Comparison of ENCODE assay signal across 8 cellular contexts in genomic region chr13:100392709-100393630, GRCh38.
DNase-seq lines count a peak whose midpoint lies in the region; ATAC-seq, FAIRE-seq and TF ChIP-seq lines count a peak whose summit lies in the region.

No MANE protein-coding gene starts in this region.

- peaks cover 8% of the 10 kb centered on the region for H3K4me1 ChIP-seq in muscle layer of colon (ENCODE audit: insufficient read depth, low read length)

- H3K27ac Mint-ChIP-seq in activated CD4-positive, alpha-beta T cell treated with anti-CD3 and anti-CD28 coated beads for 36 hours, result peak overlapping the region; percentile 59
- H3K27ac Mint-ChIP-seq in effector memory CD8-positive, alpha-beta T cell, result peak overlapping the region in 1 of 2 donors; percentile 39
- H3K27ac Mint-ChIP-seq in stimulated activated effector memory CD8-positive, alpha-beta T cell treated with anti-CD3 and anti-CD28 coated beads, Interleukin-12 subunit alpha, Interleukin-12 subunit beta, amount 100 ng/mL, for 72 hours, result peak overlapping the region; percentile 32

- intact Hi-C loops in activated CD4-positive, alpha-beta T cell treated with anti-CD3 and anti-CD28 coated beads for 36 hours (cut with DNase I, micrococcal nuclease), result loop anchor here (1.0 to 5.0 kb wide), 4 partner anchors 24 to 1234 kb away; no protein-coding TSS in a partner anchor

- no peaks in the 10 kb centered on the region for H3K36me3 Mint-ChIP-seq in activated CD4-positive, alpha-beta T cell treated with anti-CD3 and anti-CD28 coated beads for 36 hours (ENCODE audit: low read depth)
- no peaks in the 10 kb centered on the region for H3K36me3 Mint-ChIP-seq in effector memory CD8-positive, alpha-beta T cell (ENCODE audit: insufficient read depth)
- H3K36me3 Mint-ChIP-seq in stimulated activated effector memory CD8-positive, alpha-beta T cell treated with anti-CD3 and anti-CD28 coated beads, Interleukin-12 subunit alpha, Interleukin-12 subunit beta, amount 100 ng/mL, for 72 hours, result peaks cover 6% of the 10 kb centered on the region

- no peak for TF ChIP-seq CTCF in 22Rv1 (IDR thresholded peaks at IDR 0.05)

- CTCF ChIA-PET in activated CD4-positive, alpha-beta T cell treated with anti-CD3 and anti-CD28 coated beads for 36 hours (lab: Charles Lee), result no interaction called here

- H3K9ac ChIP-seq in muscle layer of colon (ENCODE audit: low read length), result no peak overlapping the region

- no peaks in the 10 kb centered on the region for H3K36me3 ChIP-seq in muscle layer of colon (ENCODE audit: insufficient read depth, low read length)

- no peak overlapping the region for H3K4me3 Mint-ChIP-seq in activated CD4-positive, alpha-beta T cell treated with anti-CD3 and anti-CD28 coated beads for 36 hours
- no peak overlapping the region for H3K4me3 Mint-ChIP-seq in effector memory CD8-positive, alpha-beta T cell
- H3K4me3 Mint-ChIP-seq in stimulated activated effector memory CD8-positive, alpha-beta T cell treated with anti-CD3 and anti-CD28 coated beads, Interleukin-12 subunit alpha, Interleukin-12 subunit beta, amount 100 ng/mL, for 72 hours, result peak overlapping the region; percentile 38

- FAIRE-seq in GM19239 (lab: Jason Lieb, UNC), result no peak

- peak; percentile 92 for TF ChIP-seq EP300 in Ishikawa (IDR thresholded peaks at IDR 0.05; ENCODE audit: borderline replicate concordance)

- no peaks in the 10 kb centered on the region for H3K27me3 Mint-ChIP-seq in activated CD4-positive, alpha-beta T cell treated with anti-CD3 and anti-CD28 coated beads for 36 hours
- no peaks in the 10 kb centered on the region for H3K27me3 Mint-ChIP-seq in effector memory CD8-positive, alpha-beta T cell

- H3K27me3 ChIP-seq in muscle layer of colon (ENCODE audit: control insufficient read depth in 1 of 2, insufficient read depth in 2 of 2, low read length in 2 of 2), result no peaks in the 10 kb centered on the region

- POLR2A ChIA-PET in activated CD4-positive, alpha-beta T cell treated with anti-CD3 and anti-CD28 coated beads for 36 hours (lab: Charles Lee), result no interaction called here

- no peak overlapping the region for H3K4me3 ChIP-seq in muscle layer of colon (ENCODE audit: low read depth in 1 of 2, low read length in 2 of 2)

- DNase-seq in GM19238 (ENCODE audit: insufficient read length, low spot score) (peak; percentile 7), GM19239 (ENCODE audit: insufficient read length, low spot score) (no peak)
- peak; percentile 85 for DNase-seq in activated CD4-positive, alpha-beta T cell treated with anti-CD3 and anti-CD28 coated beads for 36 hours
- DNase-seq in effector memory CD8-positive, alpha-beta T cell, result peak in 1 of 3 experiments; percentile 0
- DNase-seq in stimulated activated effector memory CD8-positive, alpha-beta T cell treated with anti-CD3 and anti-CD28 coated beads, Interleukin-12 subunit alpha, Interleukin-12 subunit beta, amount 100 ng/mL, for 72 hours (ENCODE audit: low spot score in 2 of 2), result peak; percentile 35 to 75

- peak; percentile 15; the same call in 1 of the 2 replicates for TF ChIP-seq RAD21 in Ishikawa (IDR thresholded peaks at IDR 0.05; ENCODE audit: low read depth)

- H3K4me1 Mint-ChIP-seq in activated CD4-positive, alpha-beta T cell treated with anti-CD3 and anti-CD28 coated beads for 36 hours, result peaks cover 31% of the 10 kb centered on the region
- H3K4me1 Mint-ChIP-seq in effector memory CD8-positive, alpha-beta T cell (ENCODE audit: low read depth in 2 of 2), result peaks cover 0 to 2% of the 10 kb centered on the region in 2 donors
- peaks cover 19% of the 10 kb centered on the region for H3K4me1 Mint-ChIP-seq in stimulated activated effector memory CD8-positive, alpha-beta T cell treated with anti-CD3 and anti-CD28 coated beads, Interleukin-12 subunit alpha, Interleukin-12 subunit beta, amount 100 ng/mL, for 72 hours

- H3K27ac ChIP-seq in 22Rv1, result peak overlapping the region; percentile 32
- peak overlapping the region; percentile 22 for H3K27ac ChIP-seq in muscle layer of colon (ENCODE audit: low read depth, low read length)

- H3K9me3 ChIP-seq in muscle layer of colon (ENCODE audit: low read length), result no peaks in the 10 kb centered on the region

- H3K9me3 Mint-ChIP-seq in activated CD4-positive, alpha-beta T cell treated with anti-CD3 and anti-CD28 coated beads for 36 hours (ENCODE audit: low read depth), result no peaks in the 10 kb centered on the region
- H3K9me3 Mint-ChIP-seq in effector memory CD8-positive, alpha-beta T cell, result no peaks in the 10 kb centered on the region
- no peaks in the 10 kb centered on the region for H3K9me3 Mint-ChIP-seq in stimulated activated effector memory CD8-positive, alpha-beta T cell treated with anti-CD3 and anti-CD28 coated beads, Interleukin-12 subunit alpha, Interleukin-12 subunit beta, amount 100 ng/mL, for 72 hours

- ATAC-seq in activated CD4-positive, alpha-beta T cell treated with anti-CD3 and anti-CD28 coated beads for 36 hours, result peak; percentile 80
- peak; percentile 61 for ATAC-seq in effector memory CD8-positive, alpha-beta T cell (replicated peaks)
- peak; percentile 82 for ATAC-seq in stimulated activated effector memory CD8-positive, alpha-beta T cell treated with anti-CD3 and anti-CD28 coated beads, Interleukin-12 subunit alpha, Interleukin-12 subunit beta, amount 100 ng/mL, for 72 hours

TF ChIP-seq in Ishikawa, 13 proteins besides CTCF, POLR2A, EP300 and RAD21:
- TF ChIP-seq NFIC (IDR thresholded peaks at IDR 0.05) (peak; percentile 61), MAX (IDR thresholded peaks at IDR 0.05) (no peak), FOXM1 (IDR thresholded peaks at IDR 0.05; ENCODE audit: borderline replicate concordance, low read depth) (peak; percentile 79), TEAD4 (IDR thresholded peaks at IDR 0.05) (peak; percentile 66; the same call in 1 of the 2 replicates), CEBPB (IDR thresholded peaks at IDR 0.05) (peak; percentile 81), ZBTB7A (IDR thresholded peaks at IDR 0.05; ENCODE audit: low read depth) (no peak), TCF12 (IDR thresholded peaks at IDR 0.05; ENCODE audit: low read depth) (peak; percentile 89)
